In the genomic region with DNA sequence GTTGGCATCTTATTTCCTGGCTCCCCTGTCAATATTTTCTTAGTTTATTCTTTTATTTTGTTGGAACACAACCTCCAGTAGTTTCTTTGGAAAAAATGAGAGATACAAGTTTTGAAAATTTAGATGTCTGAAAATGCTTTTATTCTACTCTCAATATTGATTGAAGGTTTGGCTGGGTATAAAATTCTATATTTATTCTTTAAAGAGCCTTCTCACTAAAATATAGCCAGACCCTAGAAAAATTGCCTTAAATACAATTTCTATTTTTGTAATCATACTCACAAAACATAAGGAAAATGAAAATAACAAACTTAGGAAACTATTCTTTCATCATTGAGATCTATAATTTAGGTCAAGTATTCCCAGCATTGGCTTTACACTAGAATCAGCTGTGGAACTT, we compare ENCODE assay signal across 11 cellular contexts.
"Had no signal": no experiment of that assay in that cellular context is flagged by ENCODE, and none has a peak within 500 bp of the region (broad histone marks: within the 10 kb centered on the region; RNA-seq: fewer than 3 reads in every experiment).

No MANE protein-coding gene starts in this region.

- H3K9me3 ChIP-seq: HAP-1 had no signal

- ATAC-seq: GM23338, HCT116 had no signal

- H3K9ac ChIP-seq: GM23248 had no signal

- FAIRE-seq: H1, H54 had no signal

- H3K27ac Mint-ChIP-seq: GM23338, H9, HFFc6 had no signal

- H3K36me3 ChIP-seq: HAP-1 had no signal

- H3K27ac ChIP-seq: GM23248 had no signal

- H3K4me3 Mint-ChIP-seq: GM23338, H9, HFFc6 had no signal

- DNase-seq: GM23248, GOT3, H7, H9, HCEC 1CT, HFFc6 had no signal

- H3K4me3 ChIP-seq: GM23248, GM23338, HAP-1 had no signal

- H3K4me1 ChIP-seq: HAP-1 had no signal

- H3K4me2 ChIP-seq: GM23338 had no signal

- H3K4me1 Mint-ChIP-seq: GM23338 had no signal

- H2AFZ ChIP-seq: GM23248, GM23338 had no signal
